ENCODE assay signal across 8 cellular contexts in the genomic region with DNA sequence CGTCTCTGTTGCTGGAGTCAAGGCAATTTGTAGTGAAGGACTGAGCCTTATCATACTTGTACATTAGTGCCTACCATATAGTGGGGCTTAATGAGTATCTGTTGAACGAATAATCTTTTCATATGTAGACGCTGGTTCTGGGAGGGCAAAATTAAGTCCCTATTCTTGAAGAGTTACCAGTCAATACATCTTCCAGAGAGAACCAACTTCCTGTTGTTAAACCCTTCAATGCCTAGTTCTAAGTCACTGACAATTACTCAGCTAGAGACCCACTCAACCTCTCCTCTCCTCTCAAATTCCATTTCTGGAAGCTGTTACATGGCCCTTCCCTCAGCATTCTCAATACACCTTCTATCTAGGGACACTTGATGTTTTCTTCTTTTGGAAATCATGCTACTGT. TPM values are rescaled to one million over a fixed set of nuclear protein-coding genes. Genes with fewer than 3 reads are reported as not detected.
DNase-seq lines count a peak whose midpoint lies in the region; ATAC-seq and TF ChIP-seq lines count a peak whose summit lies in the region.

No MANE protein-coding gene starts in this region.

- TF ChIP-seq RAD21 in liver (IDR thresholded peaks at IDR 0.05), result no peak

- WGBS in liver, result 81% methylated on average over 3 of the region's 3 CpGs

- peak overlapping the region; percentile 88 to 93 for H3K4me3 ChIP-seq in CD4-positive, alpha-beta memory T cell (ENCODE audit: low read length in 2 of 2)
- H3K4me3 ChIP-seq in liver (ENCODE audit: low read depth in 1 of 3, low read length in 3 of 3), result peak overlapping the region in 1 of 3 donors; percentile 82
- peak overlapping the region; percentile 85 for H3K4me3 ChIP-seq in upper lobe of right lung

- DNase-seq in CD4-positive, alpha-beta memory T cell, result no peak
- DNase-seq in KBM-7, result peak; percentile 45
- no peak for DNase-seq in activated naive CD8-positive, alpha-beta T cell treated with anti-CD3 and anti-CD28 coated beads for 36 hours
- no peak for DNase-seq in upper lobe of right lung
- DNase-seq in 8988T, result no peak

- H3K27me3 Mint-ChIP-seq in CD4-positive, alpha-beta memory T cell, result no peaks in the 10 kb centered on the region
- H3K27me3 Mint-ChIP-seq in activated naive CD8-positive, alpha-beta T cell treated with anti-CD3 and anti-CD28 coated beads for 36 hours, result no peaks in the 10 kb centered on the region

- peak overlapping the region; percentile 93 to 98 for H3K9ac ChIP-seq in liver (ENCODE audit: low read depth in 1 of 2, low read length in 2 of 2)

- TF ChIP-seq CTCF in liver (IDR thresholded peaks at IDR 0.05; ENCODE audit: low read depth, low read length, missing input control), result no peak
- TF ChIP-seq CTCF in upper lobe of right lung (IDR thresholded peaks at IDR 0.05), result no peak

- H3K36me3 Mint-ChIP-seq in CD4-positive, alpha-beta memory T cell, result peaks cover 4 to 18% of the 10 kb centered on the region in 2 donors
- peaks cover 18% of the 10 kb centered on the region for H3K36me3 Mint-ChIP-seq in activated naive CD8-positive, alpha-beta T cell treated with anti-CD3 and anti-CD28 coated beads for 36 hours

- intact Hi-C loops in CD4-positive, alpha-beta memory T cell (cut with micrococcal nuclease), result loop anchor here (1.0 kb wide), 3 partner anchors 14 to 79 kb away; partner anchors contain the start of genes COQ10B, HSPE1 and SF3B1
- intact Hi-C loops in upper lobe of right lung (cut with DNase I), result no loop called here

- H3K4me1 ChIP-seq in CD4-positive, alpha-beta memory T cell (ENCODE audit: insufficient read depth, low read length), result peaks cover 33% of the 10 kb centered on the region
- H3K4me1 ChIP-seq in liver (ENCODE audit: control insufficient read depth in 4 of 4, insufficient read depth in 4 of 4, low read length in 3 of 4) (peaks cover 0 to 12% (median 6%) of the 10 kb centered on the region in 4 donors), upper lobe of right lung (peaks cover 17% of the 10 kb centered on the region)

- H3K4me1 Mint-ChIP-seq in CD4-positive, alpha-beta memory T cell, result peaks cover 16 to 50% (median 30%) of the 10 kb centered on the region in 4 donors
- H3K4me1 Mint-ChIP-seq in activated naive CD8-positive, alpha-beta T cell treated with anti-CD3 and anti-CD28 coated beads for 36 hours, result peaks cover 30% of the 10 kb centered on the region

- H3K9me3 ChIP-seq in CD4-positive, alpha-beta memory T cell (ENCODE audit: control insufficient read depth in 1 of 2, low read length in 2 of 2), result no peaks in the 10 kb centered on the region
- H3K9me3 ChIP-seq in liver (ENCODE audit: control insufficient read depth in 4 of 4, low read length in 3 of 4) (no peaks in the 10 kb centered on the region), upper lobe of right lung (no peaks in the 10 kb centered on the region)

- H3K27ac Mint-ChIP-seq in CD4-positive, alpha-beta memory T cell, result peak overlapping the region; percentile 92 to 97 (median 95)
- H3K27ac Mint-ChIP-seq in activated naive CD8-positive, alpha-beta T cell treated with anti-CD3 and anti-CD28 coated beads for 36 hours, result peak overlapping the region; percentile 92

- in situ Hi-C loops in KBM-7 (cut with MboI; ENCODE audit: low pct_unique_long_range_greater_than_20kb, low sequenced_read_pairs), result no loop called here

- H3K27me3 ChIP-seq in CD4-positive, alpha-beta memory T cell (ENCODE audit: insufficient read depth, low read length), result no peaks in the 10 kb centered on the region
- H3K27me3 ChIP-seq in liver (ENCODE audit: control insufficient read depth in 4 of 4, insufficient read depth in 4 of 4, low read length in 3 of 4), result no peaks in the 10 kb centered on the region
- no peaks in the 10 kb centered on the region for H3K27me3 ChIP-seq in upper lobe of right lung

- peak overlapping the region; percentile 86 to 99 (median 94) for H3K4me3 Mint-ChIP-seq in CD4-positive, alpha-beta memory T cell
- peak overlapping the region; percentile 97 for H3K4me3 Mint-ChIP-seq in activated naive CD8-positive, alpha-beta T cell treated with anti-CD3 and anti-CD28 coated beads for 36 hours

- CTCF ChIA-PET in CD4-positive, alpha-beta memory T cell (lab: Charles Lee; ENCODE audit: partially characterized antibody), result no interaction called here

- H3K9me3 Mint-ChIP-seq in CD4-positive, alpha-beta memory T cell, result no peaks in the 10 kb centered on the region
- peaks cover 2% of the 10 kb centered on the region for H3K9me3 Mint-ChIP-seq in activated naive CD8-positive, alpha-beta T cell treated with anti-CD3 and anti-CD28 coated beads for 36 hours

- POLR2A ChIA-PET in CD4-positive, alpha-beta memory T cell (lab: Charles Lee; ENCODE audit: partially characterized antibody), result interaction anchor here (0.8 to 3.3 kb wide), 10 partner anchors 9 to 715 kb away, joined by 3 to 180 read pairs (median 16); partner anchors contain the start of genes COQ10B, GTF3C3, HSPD1 and HSPE1

- no peak for ATAC-seq in upper lobe of right lung
- ATAC-seq in GM18519 (IDR thresholded peaks at IDR 0.05; ENCODE audit: low FRiP score, unreplicated experiment), result no peak
- no peak for ATAC-seq in GM21381 (IDR thresholded peaks at IDR 0.05; ENCODE audit: unreplicated experiment)

- peak overlapping the region; percentile 95 for H3K27ac ChIP-seq in CD4-positive, alpha-beta memory T cell (ENCODE audit: low read depth, low read length)
- H3K27ac ChIP-seq in liver (ENCODE audit: low read depth in 1 of 2, low read length in 2 of 2) (peak overlapping the region; percentile 93 to 95), upper lobe of right lung (peak overlapping the region; percentile 91)

- no peaks in the 10 kb centered on the region for H3K36me3 ChIP-seq in CD4-positive, alpha-beta memory T cell (ENCODE audit: insufficient read depth, low read length)
- H3K36me3 ChIP-seq in liver (ENCODE audit: control insufficient read depth in 4 of 4, insufficient read depth in 3 of 4, low read depth in 1 of 4, low read length in 3 of 4), result no peaks in the 10 kb centered on the region
- no peaks in the 10 kb centered on the region for H3K36me3 ChIP-seq in upper lobe of right lung

TF ChIP-seq in liver, 16 proteins besides CTCF, POLR2A, EP300 and RAD21 (continues in another document):
- TF ChIP-seq FOXA1 (IDR thresholded peaks at IDR 0.05) (no peak), EGR1 (IDR thresholded peaks at IDR 0.05; ENCODE audit: low read depth in 2 of 2) (no peak), REST (IDR thresholded peaks at IDR 0.05) (no peak)
- TF ChIP-seq, protein P1, sequence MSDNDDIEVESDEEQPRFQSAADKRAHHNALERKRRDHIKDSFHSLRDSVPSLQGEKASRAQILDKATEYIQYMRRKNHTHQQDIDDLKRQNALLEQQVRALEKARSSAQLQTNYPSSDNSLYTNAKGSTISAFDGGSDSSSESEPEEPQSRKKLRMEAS (IDR thresholded peaks at IDR 0.05), result no peak

RNA-seq across cellular contexts. Expression of gene MOB4, which starts 1.1 kb away (rescaled TPM):
- 10 to 100 TPM; 20.2 to 21.8 TPM for total RNA-seq in CD4-positive, alpha-beta memory T cell
- 10 to 100 TPM; 30.0 to 50.6 TPM for polyA plus RNA-seq in CD4-positive, alpha-beta memory T cell
- 10 to 100 TPM; 19.8 to 21.7 TPM for total RNA-seq in activated naive CD8-positive, alpha-beta T cell treated with anti-CD3 and anti-CD28 coated beads for 36 hours
- total RNA-seq in liver, result 10 to 100 TPM; 10.2 to 17.5 TPM
- 10 to 100 TPM in 1 of 2 donors, 1 to 10 TPM in 1; 7.6 to 14.7 TPM for polyA plus RNA-seq in liver
- 19.6 TPM for total RNA-seq in upper lobe of right lung

RNA-seq across cellular contexts. Expression of gene HSPE1, which starts 14.6 kb away (rescaled TPM):
- total RNA-seq in CD4-positive, alpha-beta memory T cell, result 10 to 100 TPM; 52.4 to 65.1 TPM
- 100 to 1,000 TPM; 134 to 145 TPM for polyA plus RNA-seq in CD4-positive, alpha-beta memory T cell
- 100 to 1,000 TPM; 485 to 487 TPM for total RNA-seq in activated naive CD8-positive, alpha-beta T cell treated with anti-CD3 and anti-CD28 coated beads for 36 hours
- 100 to 1,000 TPM in 1 of 2 donors, 10 to 100 TPM in 1; 88.2 to 155 TPM for total RNA-seq in liver
- 100 to 1,000 TPM; 226 to 347 TPM for polyA plus RNA-seq in liver
- total RNA-seq in upper lobe of right lung, result 66.1 TPM

RNA-seq across cellular contexts. Expression of gene HSPD1, which starts 15.1 kb away (rescaled TPM):
- total RNA-seq in CD4-positive, alpha-beta memory T cell, result 100 to 1,000 TPM; 129 to 132 TPM
- 100 to 1,000 TPM; 111 to 116 TPM for polyA plus RNA-seq in CD4-positive, alpha-beta memory T cell
- total RNA-seq in activated naive CD8-positive, alpha-beta T cell treated with anti-CD3 and anti-CD28 coated beads for 36 hours, result 1,000 to 10,000 TPM; 1,356 to 1,376 TPM
- 100 to 1,000 TPM; 185 to 305 TPM for total RNA-seq in liver
- polyA plus RNA-seq in liver, result 100 to 1,000 TPM; 269 to 490 TPM
- total RNA-seq in upper lobe of right lung, result 136 TPM
